Comparison of ENCODE assay signal across 9 cellular contexts in the genomic region with DNA sequence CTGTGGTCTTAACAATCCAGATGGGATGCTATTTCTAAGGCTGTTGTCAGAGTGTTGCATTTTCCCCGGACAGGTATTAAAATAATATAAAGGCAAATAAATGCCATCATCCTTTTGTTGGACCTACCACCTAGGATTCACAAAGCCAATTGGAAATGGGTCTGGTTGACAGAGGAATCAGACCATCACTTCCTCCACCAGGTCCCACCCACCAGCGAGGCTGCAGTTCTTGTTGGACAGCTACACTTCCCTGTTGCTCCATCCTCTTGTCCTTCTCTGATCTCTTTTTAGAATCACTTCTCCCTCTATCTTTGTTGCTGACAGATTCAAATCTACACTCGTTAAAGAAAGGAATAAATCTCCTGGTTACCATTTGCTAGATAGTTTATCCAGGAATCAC. TPM values are rescaled to one million over a fixed set of nuclear protein-coding genes. Genes with fewer than 3 reads are reported as not detected.
DNase-seq lines count a peak whose midpoint lies in the region; ATAC-seq and TF ChIP-seq lines count a peak whose summit lies in the region.
"Had no signal": no experiment of that assay in that cellular context is flagged by ENCODE, and none has a peak within 500 bp of the region (broad histone marks: within the 10 kb centered on the region; RNA-seq: fewer than 3 reads in every experiment).

No MANE protein-coding gene starts in this region.

- no peak for TF ChIP-seq POLR2A in testis (IDR thresholded peaks at IDR 0.05)

- no peaks in the 10 kb centered on the region for H3K27me3 Mint-ChIP-seq in activated naive CD4-positive, alpha-beta T cell treated with anti-CD3 and anti-CD28 coated beads for 36 hours (ENCODE audit: low read depth)
- peaks cover 2% of the 10 kb centered on the region for H3K27me3 Mint-ChIP-seq in endothelial cell (ENCODE audit: unreplicated experiment)
- no peaks in the 10 kb centered on the region for H3K27me3 Mint-ChIP-seq in stimulated activated memory B cell treated with anti-CD40 and anti-IgM and Interleukin-4, amounts not matched to agents 10 μg/mL and 1 μg/mL and 100 μg/mL, for 72 hours

- H3K4me3 ChIP-seq in NT2/D1 (ENCODE audit: insufficient read length, low read depth) (peak overlapping the region; percentile 93), testis (no peak overlapping the region)

- H3K9me3 Mint-ChIP-seq in activated naive CD4-positive, alpha-beta T cell treated with anti-CD3 and anti-CD28 coated beads for 36 hours: no peaks in the 10 kb centered on the region
- H3K9me3 Mint-ChIP-seq in activated naive CD4-positive, alpha-beta T cell treated with anti-CD3 and anti-CD28 coated beads, Interleukin-2, amount 50 U/mL, for 72 hours: no peaks in the 10 kb centered on the region
- H3K9me3 Mint-ChIP-seq in endothelial cell (ENCODE audit: unreplicated experiment): no peaks in the 10 kb centered on the region
- H3K9me3 Mint-ChIP-seq in stimulated activated memory B cell treated with anti-CD40 and anti-IgM and Interleukin-4, amounts not matched to agents 10 μg/mL and 1 μg/mL and 100 μg/mL, for 72 hours: no peaks in the 10 kb centered on the region

- no peak overlapping the region for H3K27ac Mint-ChIP-seq in activated naive CD4-positive, alpha-beta T cell treated with anti-CD3 and anti-CD28 coated beads for 36 hours
- peak overlapping the region in 1 of 2 donors; percentile 85 for H3K27ac Mint-ChIP-seq in activated naive CD4-positive, alpha-beta T cell treated with anti-CD3 and anti-CD28 coated beads, Interleukin-2, amount 50 U/mL, for 72 hours
- peak overlapping the region; percentile 6 for H3K27ac Mint-ChIP-seq in endothelial cell (ENCODE audit: unreplicated experiment)
- H3K27ac Mint-ChIP-seq in stimulated activated memory B cell treated with anti-CD40 and anti-IgM and Interleukin-4, amounts not matched to agents 10 μg/mL and 1 μg/mL and 100 μg/mL, for 72 hours: peak overlapping the region; percentile 85

- H3K9me3 ChIP-seq in NT2/D1 (ENCODE audit: insufficient read depth, low read length) (no peaks in the 10 kb centered on the region), testis (no peaks in the 10 kb centered on the region)

- DNase-seq in activated naive CD4-positive, alpha-beta T cell treated with anti-CD3 and anti-CD28 coated beads for 36 hours: peak; percentile 36
- no peak for DNase-seq in activated naive CD4-positive, alpha-beta T cell treated with anti-CD3 and anti-CD28 coated beads, Interleukin-2, amount 50 U/mL, for 72 hours (ENCODE audit: low spot score in 2 of 2)
- DNase-seq in NT2/D1 (ENCODE audit: low read depth, low spot score) (no peak), endothelial cell (ENCODE audit: low spot score) (no peak), testis (no peak)
- DNase-seq: NCI-H187 treated with DMSO at 0.1 percent for 48 hours had no signal

- H3K36me3 Mint-ChIP-seq in activated naive CD4-positive, alpha-beta T cell treated with anti-CD3 and anti-CD28 coated beads for 36 hours (ENCODE audit: low read depth): no peaks in the 10 kb centered on the region
- H3K36me3 Mint-ChIP-seq in activated naive CD4-positive, alpha-beta T cell treated with anti-CD3 and anti-CD28 coated beads, Interleukin-2, amount 50 U/mL, for 72 hours: peaks cover 5 to 6% of the 10 kb centered on the region in 2 donors
- no peaks in the 10 kb centered on the region for H3K36me3 Mint-ChIP-seq in endothelial cell (ENCODE audit: low read depth, unreplicated experiment)
- no peaks in the 10 kb centered on the region for H3K36me3 Mint-ChIP-seq in stimulated activated memory B cell treated with anti-CD40 and anti-IgM and Interleukin-4, amounts not matched to agents 10 μg/mL and 1 μg/mL and 100 μg/mL, for 72 hours

- peaks cover 7% of the 10 kb centered on the region for H3K4me1 ChIP-seq in NT2/D1 (ENCODE audit: insufficient read depth, insufficient read length)
- no peaks in the 10 kb centered on the region for H3K4me1 ChIP-seq in testis

- TF ChIP-seq CTCF in endothelial cell (IDR thresholded peaks at IDR 0.05; ENCODE audit: unreplicated experiment): no peak
- TF ChIP-seq CTCF in testis (IDR thresholded peaks at IDR 0.05): no peak

- H3K36me3 ChIP-seq in NT2/D1 (ENCODE audit: insufficient read depth, insufficient read length, low read length) (no peaks in the 10 kb centered on the region), testis (ENCODE audit: low read depth, missing control alignments) (no peaks in the 10 kb centered on the region)

- H3K27me3 ChIP-seq in NT2/D1 (ENCODE audit: insufficient read depth, insufficient read length) (peaks cover 4% of the 10 kb centered on the region), testis (no peaks in the 10 kb centered on the region)

- peaks cover 62% of the 10 kb centered on the region for H3K4me1 Mint-ChIP-seq in activated naive CD4-positive, alpha-beta T cell treated with anti-CD3 and anti-CD28 coated beads for 36 hours (ENCODE audit: low read depth)
- H3K4me1 Mint-ChIP-seq in endothelial cell (ENCODE audit: unreplicated experiment): peaks cover 32% of the 10 kb centered on the region
- H3K4me1 Mint-ChIP-seq in stimulated activated memory B cell treated with anti-CD40 and anti-IgM and Interleukin-4, amounts not matched to agents 10 μg/mL and 1 μg/mL and 100 μg/mL, for 72 hours: peaks cover 40% of the 10 kb centered on the region

- 70% methylated on average over 3 of the region's 3 CpGs for WGBS in testis, 2 donors

- intact Hi-C loops in activated naive CD4-positive, alpha-beta T cell treated with anti-CD3 and anti-CD28 coated beads for 36 hours (cut with micrococcal nuclease): loop anchor here (1.0 to 10.0 kb wide), 2 partner anchors 415 to 768 kb away; partner anchors contain the start of genes ATIC and RPL37A
- intact Hi-C loops in testis (cut with DNase I; ENCODE audit: low total_unique reads): no loop called here

- CTCF ChIA-PET in activated naive CD4-positive, alpha-beta T cell treated with anti-CD3 and anti-CD28 coated beads for 36 hours (lab: Charles Lee): interaction anchor here (0.7 to 2.5 kb wide), 7 partner anchors 10 to 77 kb away, joined by 3 to 7 read pairs (median 3); no protein-coding TSS in a partner anchor

- H3K4me3 Mint-ChIP-seq in activated naive CD4-positive, alpha-beta T cell treated with anti-CD3 and anti-CD28 coated beads for 36 hours: peak overlapping the region; percentile 87
- H3K4me3 Mint-ChIP-seq in endothelial cell (ENCODE audit: unreplicated experiment): peak overlapping the region; percentile 89
- peak overlapping the region; percentile 93 for H3K4me3 Mint-ChIP-seq in stimulated activated memory B cell treated with anti-CD40 and anti-IgM and Interleukin-4, amounts not matched to agents 10 μg/mL and 1 μg/mL and 100 μg/mL, for 72 hours

- H3K9ac ChIP-seq in NT2/D1 (ENCODE audit: insufficient read length, low read depth): peak overlapping the region; percentile 57

- ATAC-seq in activated naive CD4-positive, alpha-beta T cell treated with anti-CD3 and anti-CD28 coated beads, Interleukin-2, amount 50 U/mL, for 72 hours: no peak
- no peak for ATAC-seq in stimulated activated memory B cell treated with anti-CD40 and anti-IgM and Interleukin-4, amounts not matched to agents 10 μg/mL and 1 μg/mL and 100 μg/mL, for 72 hours
- no peak for ATAC-seq in HG03159 (IDR thresholded peaks at IDR 0.05; ENCODE audit: unreplicated experiment)
- no peak for ATAC-seq in GM21619 (IDR thresholded peaks at IDR 0.05; ENCODE audit: unreplicated experiment)

- H3K27ac ChIP-seq in testis: no peak overlapping the region

RNA-seq across cellular contexts. Expression of gene TMEM169, which starts 1.1 kb away (rescaled TPM):
- under 1 TPM; 0.57 to 0.81 TPM for total RNA-seq in activated naive CD4-positive, alpha-beta T cell treated with anti-CD3 and anti-CD28 coated beads for 36 hours
- 1 to 10 TPM; 1.7 to 1.8 TPM for total RNA-seq in activated naive CD4-positive, alpha-beta T cell treated with anti-CD3 and anti-CD28 coated beads, Interleukin-2, amount 50 U/mL, for 72 hours
- 3.2 TPM for total RNA-seq in endothelial cell (ENCODE audit: unreplicated experiment)
- total RNA-seq in testis: under 1 TPM; 0.31 to 0.37 TPM
- polyA plus RNA-seq in testis (ENCODE audit: insufficient read depth, low read depth, low replicate concordance): 1.0 TPM

RNA-seq across cellular contexts. Expression of gene PECR, which starts 1.2 kb away (rescaled TPM):
- 10 to 100 TPM; 18.8 to 20.9 TPM for total RNA-seq in activated naive CD4-positive, alpha-beta T cell treated with anti-CD3 and anti-CD28 coated beads for 36 hours
- total RNA-seq in activated naive CD4-positive, alpha-beta T cell treated with anti-CD3 and anti-CD28 coated beads, Interleukin-2, amount 50 U/mL, for 72 hours: 10 to 100 TPM; 25.4 to 34.0 TPM
- total RNA-seq in endothelial cell (ENCODE audit: unreplicated experiment): 8.4 TPM
- 1 to 10 TPM; 3.0 to 4.0 TPM for total RNA-seq in testis
- 3.0 TPM for polyA plus RNA-seq in testis (ENCODE audit: insufficient read depth, low read depth, low replicate concordance)

RNA-seq across cellular contexts. Expression of gene XRCC5, which starts 26.3 kb away (rescaled TPM):
- 100 to 1,000 TPM; 486 to 495 TPM for total RNA-seq in activated naive CD4-positive, alpha-beta T cell treated with anti-CD3 and anti-CD28 coated beads for 36 hours
- total RNA-seq in activated naive CD4-positive, alpha-beta T cell treated with anti-CD3 and anti-CD28 coated beads, Interleukin-2, amount 50 U/mL, for 72 hours: 100 to 1,000 TPM; 487 to 501 TPM
- total RNA-seq in endothelial cell (ENCODE audit: unreplicated experiment) (365 TPM), testis (100 to 1,000 TPM; 132 to 133 TPM)
- polyA plus RNA-seq in testis (ENCODE audit: insufficient read depth, low read depth, low replicate concordance): 145 TPM
